Comparison of ENCODE assay signal across 1 cellular context in the genomic region with DNA sequence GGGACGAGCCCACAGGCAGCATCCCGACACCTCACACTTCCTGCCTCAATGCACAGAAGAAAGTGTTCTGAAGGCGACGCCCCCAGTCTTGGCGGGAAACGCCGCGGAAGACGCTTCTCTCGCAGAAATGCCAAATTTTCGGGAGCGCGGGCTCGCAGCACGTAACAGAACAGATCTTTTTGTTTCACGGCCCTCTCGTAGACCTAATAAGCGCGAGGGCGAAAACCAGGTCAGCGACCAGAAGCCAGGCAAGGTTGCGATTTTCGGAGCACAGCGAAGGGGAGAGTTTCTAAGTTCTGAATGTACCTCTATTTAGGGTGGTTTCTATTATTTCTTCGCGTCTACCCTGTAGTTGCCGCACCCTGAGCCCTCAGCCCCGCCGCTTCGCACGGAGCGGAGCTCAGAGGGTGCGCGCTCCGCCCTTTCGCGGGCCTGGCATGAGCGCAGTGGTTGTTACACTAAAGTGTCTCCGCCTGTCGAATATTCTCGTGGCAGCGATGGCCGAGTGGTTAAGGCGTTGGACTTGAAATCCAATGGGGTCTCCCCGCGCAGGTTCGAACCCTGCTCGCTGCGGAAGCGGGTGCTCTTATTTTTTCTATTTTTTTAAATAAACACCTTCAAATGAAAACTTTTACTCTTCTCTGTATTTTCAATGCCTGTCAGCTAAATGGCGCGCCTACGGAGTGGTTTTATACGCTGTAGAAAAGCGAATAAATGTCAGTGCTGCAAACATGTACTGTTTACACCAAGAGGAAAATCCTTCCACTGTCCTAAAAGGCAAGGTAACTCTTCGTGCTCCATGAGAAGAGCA.
TF ChIP-seq lines count a peak whose summit lies in the region.

No MANE protein-coding gene starts in this region.

TF ChIP-seq in HEK293, 187 proteins besides CTCF, POLR2A, EP300 and RAD21 (continued from another document):
- TF ChIP-seq, protein P1, sequence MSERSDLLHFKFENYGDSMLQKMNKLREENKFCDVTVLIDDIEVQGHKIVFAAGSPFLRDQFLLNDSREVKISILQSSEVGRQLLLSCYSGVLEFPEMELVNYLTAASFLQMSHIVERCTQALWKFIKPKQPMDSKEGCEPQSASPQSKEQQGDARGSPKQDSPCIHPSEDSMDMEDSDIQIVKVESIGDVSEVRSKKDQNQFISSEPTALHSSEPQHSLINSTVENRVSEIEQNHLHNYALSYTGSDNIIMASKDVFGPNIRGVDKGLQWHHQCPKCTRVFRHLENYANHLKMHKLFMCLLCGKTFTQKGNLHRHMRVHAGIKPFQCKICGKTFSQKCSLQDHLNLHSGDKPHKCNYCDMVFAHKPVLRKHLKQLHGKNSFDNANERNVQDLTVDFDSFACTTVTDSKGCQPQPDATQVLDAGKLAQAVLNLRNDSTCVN (tag by site-specific recombination; optimal IDR thresholded peaks at IDR 0.05), result peak; percentile 93
- no peak for TF ChIP-seq ZNF529 (tag by site-specific recombination; IDR thresholded peaks at IDR 0.05; ENCODE audit: insufficient replicate concordance)
- no peak for TF ChIP-seq ZFP41 (tag by site-specific recombination; IDR thresholded peaks at IDR 0.05; ENCODE audit: borderline replicate concordance)
- peak; percentile 37; the same call in 1 of the 2 replicates for TF ChIP-seq MYNN (tag by site-specific recombination; IDR thresholded peaks at IDR 0.05; ENCODE audit: borderline replicate concordance)
- TF ChIP-seq OSR2 (tag by site-specific recombination; IDR thresholded peaks at IDR 0.05), result no peak; the same call in 1 of the 2 replicates
- TF ChIP-seq, protein P2, sequence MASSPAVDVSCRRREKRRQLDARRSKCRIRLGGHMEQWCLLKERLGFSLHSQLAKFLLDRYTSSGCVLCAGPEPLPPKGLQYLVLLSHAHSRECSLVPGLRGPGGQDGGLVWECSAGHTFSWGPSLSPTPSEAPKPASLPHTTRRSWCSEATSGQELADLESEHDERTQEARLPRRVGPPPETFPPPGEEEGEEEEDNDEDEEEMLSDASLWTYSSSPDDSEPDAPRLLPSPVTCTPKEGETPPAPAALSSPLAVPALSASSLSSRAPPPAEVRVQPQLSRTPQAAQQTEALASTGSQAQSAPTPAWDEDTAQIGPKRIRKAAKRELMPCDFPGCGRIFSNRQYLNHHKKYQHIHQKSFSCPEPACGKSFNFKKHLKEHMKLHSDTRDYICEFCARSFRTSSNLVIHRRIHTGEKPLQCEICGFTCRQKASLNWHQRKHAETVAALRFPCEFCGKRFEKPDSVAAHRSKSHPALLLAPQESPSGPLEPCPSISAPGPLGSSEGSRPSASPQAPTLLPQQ (tag by site-specific recombination; IDR thresholded peaks at IDR 0.05), result peak; percentile 68
- TF ChIP-seq, protein P3, sequence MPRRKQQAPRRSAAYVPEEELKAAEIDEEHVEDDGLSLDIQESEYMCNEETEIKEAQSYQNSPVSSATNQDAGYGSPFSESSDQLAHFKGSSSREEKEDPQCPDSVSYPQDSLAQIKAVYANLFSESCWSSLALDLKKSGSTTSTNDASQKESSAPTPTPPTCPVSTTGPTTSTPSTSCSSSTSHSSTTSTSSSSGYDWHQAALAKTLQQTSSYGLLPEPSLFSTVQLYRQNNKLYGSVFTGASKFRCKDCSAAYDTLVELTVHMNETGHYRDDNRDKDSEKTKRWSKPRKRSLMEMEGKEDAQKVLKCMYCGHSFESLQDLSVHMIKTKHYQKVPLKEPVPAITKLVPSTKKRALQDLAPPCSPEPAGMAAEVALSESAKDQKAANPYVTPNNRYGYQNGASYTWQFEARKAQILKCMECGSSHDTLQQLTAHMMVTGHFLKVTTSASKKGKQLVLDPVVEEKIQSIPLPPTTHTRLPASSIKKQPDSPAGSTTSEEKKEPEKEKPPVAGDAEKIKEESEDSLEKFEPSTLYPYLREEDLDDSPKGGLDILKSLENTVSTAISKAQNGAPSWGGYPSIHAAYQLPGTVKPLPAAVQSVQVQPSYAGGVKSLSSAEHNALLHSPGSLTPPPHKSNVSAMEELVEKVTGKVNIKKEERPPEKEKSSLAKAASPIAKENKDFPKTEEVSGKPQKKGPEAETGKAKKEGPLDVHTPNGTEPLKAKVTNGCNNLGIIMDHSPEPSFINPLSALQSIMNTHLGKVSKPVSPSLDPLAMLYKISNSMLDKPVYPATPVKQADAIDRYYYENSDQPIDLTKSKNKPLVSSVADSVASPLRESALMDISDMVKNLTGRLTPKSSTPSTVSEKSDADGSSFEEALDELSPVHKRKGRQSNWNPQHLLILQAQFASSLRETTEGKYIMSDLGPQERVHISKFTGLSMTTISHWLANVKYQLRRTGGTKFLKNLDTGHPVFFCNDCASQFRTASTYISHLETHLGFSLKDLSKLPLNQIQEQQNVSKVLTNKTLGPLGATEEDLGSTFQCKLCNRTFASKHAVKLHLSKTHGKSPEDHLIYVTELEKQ (tag by site-specific recombination; IDR thresholded peaks at IDR 0.05; ENCODE audit: borderline replicate concordance), result 0 out of 2 replicates have a peak, but pooled peaks have one; percentile 7
- TF ChIP-seq, protein P4, sequence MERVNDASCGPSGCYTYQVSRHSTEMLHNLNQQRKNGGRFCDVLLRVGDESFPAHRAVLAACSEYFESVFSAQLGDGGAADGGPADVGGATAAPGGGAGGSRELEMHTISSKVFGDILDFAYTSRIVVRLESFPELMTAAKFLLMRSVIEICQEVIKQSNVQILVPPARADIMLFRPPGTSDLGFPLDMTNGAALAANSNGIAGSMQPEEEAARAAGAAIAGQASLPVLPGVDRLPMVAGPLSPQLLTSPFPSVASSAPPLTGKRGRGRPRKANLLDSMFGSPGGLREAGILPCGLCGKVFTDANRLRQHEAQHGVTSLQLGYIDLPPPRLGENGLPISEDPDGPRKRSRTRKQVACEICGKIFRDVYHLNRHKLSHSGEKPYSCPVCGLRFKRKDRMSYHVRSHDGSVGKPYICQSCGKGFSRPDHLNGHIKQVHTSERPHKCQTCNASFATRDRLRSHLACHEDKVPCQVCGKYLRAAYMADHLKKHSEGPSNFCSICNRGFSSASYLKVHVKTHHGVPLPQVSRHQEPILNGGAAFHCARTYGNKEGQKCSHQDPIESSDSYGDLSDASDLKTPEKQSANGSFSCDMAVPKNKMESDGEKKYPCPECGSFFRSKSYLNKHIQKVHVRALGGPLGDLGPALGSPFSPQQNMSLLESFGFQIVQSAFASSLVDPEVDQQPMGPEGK (tag by site-specific recombination; IDR thresholded peaks at IDR 0.05), result peak; percentile 54
- peak; percentile 60 for TF ChIP-seq WT1 (tag by site-specific recombination; IDR thresholded peaks at IDR 0.05)
